Comparison of ENCODE assay signal across 9 cellular contexts in genomic region chr7:116802784-116803183, GRCh38. TPM values are rescaled to one million over a fixed set of nuclear protein-coding genes. Genes with fewer than 3 reads are reported as not detected.
DNase-seq lines count a peak whose midpoint lies in the region; ATAC-seq, FAIRE-seq and TF ChIP-seq lines count a peak whose summit lies in the region.
"Had no signal": no experiment of that assay in that cellular context is flagged by ENCODE, and none has a peak within 500 bp of the region (broad histone marks: within the 10 kb centered on the region; RNA-seq: fewer than 3 reads in every experiment).

No MANE protein-coding gene starts in this region.

- H3K27me3 Mint-ChIP-seq in natural killer cell treated with Interleukin-12 subunit alpha and Interleukin-12 subunit beta and Interleukin-15 and Interleukin-18, amount 100 ng/mL, for 72 hours = peaks cover 10 to 17% of the 10 kb centered on the region in 2 donors
- peaks cover 15 to 33% of the 10 kb centered on the region in 2 donors for H3K27me3 Mint-ChIP-seq in CD8-positive, alpha-beta memory T cell

- FAIRE-seq in endothelial cell of umbilical vein (lab: Jason Lieb, UNC) = peak; percentile 75

- CTCF ChIA-PET in endothelial cell of umbilical vein (lab: Charles Lee) = interaction anchor here (0.9 to 1.7 kb wide), 4 partner anchors 23 to 647 kb away, joined by 3 to 15 read pairs (median 3); no protein-coding TSS in a partner anchor
- CTCF ChIA-PET in CD8-positive, alpha-beta memory T cell (lab: Charles Lee) = no interaction called here

- peaks cover 14% of the 10 kb centered on the region for H3K4me1 ChIP-seq in endothelial cell of umbilical vein (ENCODE audit: control insufficient read depth, extremely low read depth, insufficient read depth, low read length)
- H3K4me1 ChIP-seq in CD8-positive, alpha-beta memory T cell (ENCODE audit: insufficient read depth, low read length) = no peaks in the 10 kb centered on the region

- no peak overlapping the region for H3K27ac ChIP-seq in endothelial cell of umbilical vein (ENCODE audit: insufficient read depth, low read depth, low read length)
- no peak overlapping the region for H3K27ac ChIP-seq in CD8-positive, alpha-beta memory T cell (ENCODE audit: low read depth, low read length)

- no peaks in the 10 kb centered on the region for H3K79me2 ChIP-seq in endothelial cell of umbilical vein (ENCODE audit: control insufficient read depth, insufficient read depth, low read length)

- no peak overlapping the region for H3K4me2 ChIP-seq in endothelial cell of umbilical vein (ENCODE audit: insufficient read depth, low read length)

- TF ChIP-seq POLR2A in endothelial cell of umbilical vein (IDR thresholded peaks at IDR 0.05; ENCODE audit: low read depth, low read length) = no peak

- ATAC-seq in GM19455 (IDR thresholded peaks at IDR 0.05; ENCODE audit: unreplicated experiment) (peak; percentile 71), HG03565 (IDR thresholded peaks at IDR 0.05; ENCODE audit: unreplicated experiment) (peak; percentile 71)
- ATAC-seq in natural killer cell treated with Interleukin-12 subunit alpha and Interleukin-12 subunit beta and Interleukin-15 and Interleukin-18, amount 100 ng/mL, for 72 hours = peak; percentile 56 to 72

- peak overlapping the region; percentile 30 for H3K4me3 Mint-ChIP-seq in natural killer cell treated with Interleukin-12 subunit alpha and Interleukin-12 subunit beta and Interleukin-15 and Interleukin-18, amount 100 ng/mL, for 72 hours
- no peak overlapping the region for H3K4me3 Mint-ChIP-seq in CD8-positive, alpha-beta memory T cell
- H3K4me3 Mint-ChIP-seq: dendritic cell treated with granulocyte-macrophage colony-stimulating factor and Interleukin-4, amounts not matched to agents 40 ng/mL and 50 ng/mL, for 4 days had no signal

- H3K4me1 Mint-ChIP-seq in natural killer cell treated with Interleukin-12 subunit alpha and Interleukin-12 subunit beta and Interleukin-15 and Interleukin-18, amount 100 ng/mL, for 72 hours (ENCODE audit: low read depth in 2 of 2) = peaks cover 3 to 6% of the 10 kb centered on the region in 2 donors
- H3K4me1 Mint-ChIP-seq in CD8-positive, alpha-beta memory T cell = peaks cover 0 to 4% (median 0%) of the 10 kb centered on the region in 3 donors

- dilution Hi-C loops in endothelial cell of umbilical vein (cut with MboI; ENCODE audit: extremely low pct_ligation_motif_present, low sequenced_read_pairs) = no loop called here

- H3K27me3 ChIP-seq in endothelial cell of umbilical vein (ENCODE audit: control insufficient read depth in 2 of 2, insufficient read depth in 2 of 2, low read length in 2 of 2) = no peaks in the 10 kb centered on the region
- H3K27me3 ChIP-seq in CD8-positive, alpha-beta memory T cell (ENCODE audit: insufficient read depth, low read length, poor library complexity, severe bottlenecking) = no peaks in the 10 kb centered on the region

- H3K9me3 ChIP-seq in endothelial cell of umbilical vein (replicated peaks; ENCODE audit: control insufficient read depth, insufficient read depth, low read length) = no peaks in the 10 kb centered on the region
- H3K9me3 ChIP-seq in CD8-positive, alpha-beta memory T cell (ENCODE audit: low read length) = no peaks in the 10 kb centered on the region

- DNase-seq in NCI-H524 (lab: John Stamatoyannopoulos, UW) (peak; percentile 41 to 58), NCI-H524 treated with DMSO at 0.1 percent for 48 hours (lab: John Stamatoyannopoulos, UW) (no peak), SK-N-DZ (ENCODE audit: low spot score) (peak; percentile 32), endothelial cell of umbilical vein (ENCODE audit: low read depth, low spot score) (peak; percentile 75)
- DNase-seq in natural killer cell treated with Interleukin-12 subunit alpha and Interleukin-12 subunit beta and Interleukin-15 and Interleukin-18, amount 100 ng/mL, for 72 hours (ENCODE audit: low spot score) = no peak
- no peak for DNase-seq in CD8-positive, alpha-beta memory T cell

- no peaks in the 10 kb centered on the region for H3K9me3 Mint-ChIP-seq in natural killer cell treated with Interleukin-12 subunit alpha and Interleukin-12 subunit beta and Interleukin-15 and Interleukin-18, amount 100 ng/mL, for 72 hours
- no peaks in the 10 kb centered on the region for H3K9me3 Mint-ChIP-seq in CD8-positive, alpha-beta memory T cell
- H3K9me3 Mint-ChIP-seq: dendritic cell treated with granulocyte-macrophage colony-stimulating factor and Interleukin-4, amounts not matched to agents 40 ng/mL and 50 ng/mL, for 4 days had no signal

- H3K9me1 ChIP-seq in endothelial cell of umbilical vein (replicated peaks; ENCODE audit: control insufficient read depth, extremely low read depth, insufficient read depth, low read length) = no peaks in the 10 kb centered on the region

- H3K36me3 Mint-ChIP-seq in natural killer cell treated with Interleukin-12 subunit alpha and Interleukin-12 subunit beta and Interleukin-15 and Interleukin-18, amount 100 ng/mL, for 72 hours = no peaks in the 10 kb centered on the region
- no peaks in the 10 kb centered on the region for H3K36me3 Mint-ChIP-seq in CD8-positive, alpha-beta memory T cell

- H3K4me3 ChIP-seq in endothelial cell of umbilical vein (replicated peaks in 1 of 3; ENCODE audit: insufficient read depth in 1 of 3, low read depth in 1 of 3, low read length in 3 of 3) = no peak overlapping the region
- H3K4me3 ChIP-seq in CD8-positive, alpha-beta memory T cell (ENCODE audit: low read length) = no peak overlapping the region

- peak; percentile 40 to 46 for TF ChIP-seq CTCF in endothelial cell of umbilical vein (IDR thresholded peaks at IDR 0.05; ENCODE audit: extremely low read depth in 1 of 2, insufficient read depth in 1 of 2, low read depth in 1 of 2, low read length in 2 of 2)

- H3K9ac ChIP-seq in endothelial cell of umbilical vein (replicated peaks; ENCODE audit: extremely low read depth, insufficient read depth, low read length) = no peak overlapping the region

- H3K27ac Mint-ChIP-seq in natural killer cell treated with Interleukin-12 subunit alpha and Interleukin-12 subunit beta and Interleukin-15 and Interleukin-18, amount 100 ng/mL, for 72 hours = no peak overlapping the region
- H3K27ac Mint-ChIP-seq in CD8-positive, alpha-beta memory T cell = no peak overlapping the region
- H3K27ac Mint-ChIP-seq: dendritic cell treated with granulocyte-macrophage colony-stimulating factor and Interleukin-4, amounts not matched to agents 40 ng/mL and 50 ng/mL, for 4 days had no signal

- H2AFZ ChIP-seq in endothelial cell of umbilical vein (ENCODE audit: low read depth, low read length) = peak overlapping the region; percentile 43

- POLR2A ChIA-PET in endothelial cell of umbilical vein (lab: Charles Lee) = no interaction called here
- POLR2A ChIA-PET in CD8-positive, alpha-beta memory T cell (lab: Charles Lee) = no interaction called here

- no peaks in the 10 kb centered on the region for H4K20me1 ChIP-seq in endothelial cell of umbilical vein (replicated peaks; ENCODE audit: control insufficient read depth, extremely low read depth, insufficient read depth, low read length)

- intact Hi-C loops in endothelial cell of umbilical vein (cut with micrococcal nuclease) = loop anchor here (1.0 to 10.0 kb wide), 5 partner anchors 30 to 488 kb away; partner anchors contain the start of gene MET

- no TSS peak for BruUV-seq in endothelial cell of umbilical vein (replicated peaks; lab: Mats Ljungman, UMichigan)

- peaks cover 0 to 2% of the 10 kb centered on the region in 2 experiments for H3K36me3 ChIP-seq in endothelial cell of umbilical vein (ENCODE audit: control insufficient read depth in 2 of 2, extremely low read depth in 1 of 2, insufficient read depth in 2 of 2, low read length in 2 of 2)
- H3K36me3 ChIP-seq in CD8-positive, alpha-beta memory T cell (ENCODE audit: insufficient read depth, low read length) = no peaks in the 10 kb centered on the region

TF ChIP-seq in endothelial cell of umbilical vein, 7 proteins besides CTCF, POLR2A, EP300 and RAD21:
- TF ChIP-seq GATA2 (IDR thresholded peaks at IDR 0.05; ENCODE audit: insufficient read depth, insufficient read length, low read depth, low read length) (no peak), MAX (IDR thresholded peaks at IDR 0.05; ENCODE audit: insufficient read depth, insufficient read length) (peak; percentile 87)

RNA-seq across cellular contexts. Expression of gene CAPZA2, which starts 59.6 kb away (rescaled TPM):
- polyA plus RNA-seq in SK-N-DZ (2014; cell fraction: cytosol; rRNA removed) = 83.3 and 95.1 TPM in 2 replicates
- 52.2 and 69.5 TPM in 2 replicates for polyA plus RNA-seq in SK-N-DZ (2014; cell fraction: nucleus; rRNA removed)
- 343 and 347 TPM in 2 replicates for total RNA-seq in endothelial cell of umbilical vein
- polyA plus RNA-seq in endothelial cell of umbilical vein = 35.4 and 48.1 TPM in 2 replicates
- polyA plus RNA-seq in endothelial cell of umbilical vein (2011; cell fraction: cytosol; rRNA removed) = 102 and 116 TPM in 2 replicates
- polyA plus RNA-seq in endothelial cell of umbilical vein (2011; cell fraction: nucleus; rRNA removed) = 83.3 and 105 TPM in 2 replicates
- polyA plus RNA-seq in endothelial cell of umbilical vein (2012) = 180 and 216 TPM in 2 replicates
- polyA minus RNA-seq in endothelial cell of umbilical vein = 93.1 and 99.7 TPM in 2 replicates
- 29.8 TPM for polyA minus RNA-seq in endothelial cell of umbilical vein (2011; cell fraction: cytosol; rRNA and poly(A)+ RNA removed)
- polyA minus RNA-seq in endothelial cell of umbilical vein (2011; cell fraction: nucleus; rRNA and poly(A)+ RNA removed) = 176 and 237 TPM in 2 replicates
- total RNA-seq in natural killer cell treated with Interleukin-12 subunit alpha and Interleukin-12 subunit beta and Interleukin-15 and Interleukin-18, amount 100 ng/mL, for 72 hours = 100 to 1,000 TPM in 1 of 2 donors, 10 to 100 TPM in 1; 88.4 to 144 TPM
- total RNA-seq in CD8-positive, alpha-beta memory T cell = 100 to 1,000 TPM; 170 to 206 TPM
- 170 TPM for polyA plus RNA-seq in CD8-positive, alpha-beta memory T cell

Comparison
In these comparisons a context has a peak if more than half of its experiments do, and no peak if none do; other contexts are left out.
1. DNase-seq: peak in NCI-H524 (2 of 2), SK-N-DZ (single experiment) and endothelial cell of umbilical vein (single experiment); none in NCI-H524 treated with DMSO at 0.1 percent for 48 hours (single experiment), natural killer cell treated with Interleukin-12 subunit alpha and Interleukin-12 subunit beta and Interleukin-15 and Interleukin-18, amount 100 ng/mL, for 72 hours (single experiment) and CD8-positive, alpha-beta memory T cell (0 of 5).
2. Peak in every context shown above with its lines, with median percentiles within 50 percentile points of each other: ATAC-seq.